In genomic region chr3:104521606-104522336, GRCh38 we compare ENCODE assay signal across 11 cellular contexts.
DNase-seq lines count a peak whose midpoint lies in the region; ATAC-seq and TF ChIP-seq lines count a peak whose summit lies in the region.
"Had no signal": no experiment of that assay in that cellular context is flagged by ENCODE, and none has a peak within 500 bp of the region (broad histone marks: within the 10 kb centered on the region; RNA-seq: fewer than 3 reads in every experiment).

No MANE protein-coding gene starts in this region.

- H3K4me2 ChIP-seq in smooth muscle cell: no peak overlapping the region

- H3K27me3 ChIP-seq in right lobe of liver: no peaks in the 10 kb centered on the region
- no peaks in the 10 kb centered on the region for H3K27me3 ChIP-seq in smooth muscle cell (ENCODE audit: low read depth)
- H3K27me3 ChIP-seq: suprapubic skin had no signal

- no peak for TF ChIP-seq CTCF in right lobe of liver (IDR thresholded peaks at IDR 0.05)
- no peak for TF ChIP-seq CTCF in smooth muscle cell (IDR thresholded peaks at IDR 0.05; ENCODE audit: borderline replicate concordance, insufficient read depth, poor library complexity, severe bottlenecking)

- peak; percentile 70 for DNase-seq in NAMALWA (ENCODE audit: low spot score)
- peak; percentile 6 for DNase-seq in putamen (ENCODE audit: low spot score)
- DNase-seq in stimulated activated CD4-positive, alpha-beta T cell treated with anti-CD3 and anti-CD28 coated beads, Interleukin-15, amount 100 ng/mL, for 24 hours: no peak
- DNase-seq in right lobe of liver: no peak
- DNase-seq in activated gamma-delta T cell treated with Interleukin-2 at 50 U/mL for 16 hours: no peak
- no peak for DNase-seq in smooth muscle cell (lab: John Stamatoyannopoulos, UW; ENCODE audit: unreplicated experiment)
- DNase-seq: activated CD4-positive, alpha-beta T cell treated with anti-CD3 and anti-CD28 coated beads for 1 hour; NCI-H2081 had no signal

- H2AFZ ChIP-seq in smooth muscle cell (ENCODE audit: low read depth): no peak overlapping the region

- H3K27ac ChIP-seq in right lobe of liver (no peak overlapping the region), smooth muscle cell (ENCODE audit: low read depth) (no peak overlapping the region)
- H3K27ac ChIP-seq: suprapubic skin had no signal

- H4K20me1 ChIP-seq in smooth muscle cell (ENCODE audit: low read depth): no peaks in the 10 kb centered on the region

- H3K79me2 ChIP-seq in smooth muscle cell (ENCODE audit: low read depth): no peaks in the 10 kb centered on the region

- H3F3A ChIP-seq in smooth muscle cell (ENCODE audit: low read depth): no peaks in the 10 kb centered on the region

- TF ChIP-seq POLR2A in right lobe of liver (IDR thresholded peaks at IDR 0.05): no peak

- H3K4me3 ChIP-seq in right lobe of liver: no peak overlapping the region
- no peak overlapping the region for H3K4me3 ChIP-seq in smooth muscle cell
- H3K4me3 ChIP-seq: suprapubic skin had no signal

- H3K36me3 ChIP-seq in right lobe of liver (no peaks in the 10 kb centered on the region), smooth muscle cell (ENCODE audit: low read depth) (no peaks in the 10 kb centered on the region)
- H3K36me3 ChIP-seq: suprapubic skin had no signal

- peak; percentile 54 for ATAC-seq in GM19324 (IDR thresholded peaks at IDR 0.05; ENCODE audit: low FRiP score, unreplicated experiment)
- peak; percentile 44 for ATAC-seq in HG02884 (IDR thresholded peaks at IDR 0.05; ENCODE audit: unreplicated experiment)
- ATAC-seq in right lobe of liver: no peak

- H3K4me1 ChIP-seq in right lobe of liver: no peaks in the 10 kb centered on the region
- H3K4me1 ChIP-seq in smooth muscle cell (ENCODE audit: low read depth): peaks cover 9% of the 10 kb centered on the region
- H3K4me1 ChIP-seq: suprapubic skin had no signal

- intact Hi-C loops in right lobe of liver (cut with DNase I): no loop called here

- no peaks in the 10 kb centered on the region for H3K9me3 ChIP-seq in right lobe of liver
- no peaks in the 10 kb centered on the region for H3K9me3 ChIP-seq in smooth muscle cell (replicated peaks; ENCODE audit: low read depth)
- H3K9me3 ChIP-seq: suprapubic skin had no signal

- no peak overlapping the region for H3K9ac ChIP-seq in smooth muscle cell (ENCODE audit: low read depth)

- 52% methylated on average over 7 of the region's 7 CpGs for WGBS in right lobe of liver (ENCODE audit: insufficient coverage, low coverage, low lambda C conversion rate, missing lambda C conversion rate)
- 69% methylated on average over 7 of the region's 7 CpGs for WGBS in smooth muscle cell (ENCODE audit: low lambda C conversion rate)

Comparison
In these comparisons a context has a peak if more than half of its experiments do, and no peak if none do; other contexts are left out.
1. ATAC-seq: peak in GM19324 (single experiment) and HG02884 (single experiment); none in right lobe of liver (0 of 4).
2. DNase-seq: peak in NAMALWA (single experiment) and putamen (single experiment); none in stimulated activated CD4-positive, alpha-beta T cell treated with anti-CD3 and anti-CD28 coated beads, Interleukin-15, amount 100 ng/mL, for 24 hours (single experiment), right lobe of liver (0 of 3), activated gamma-delta T cell treated with Interleukin-2 at 50 U/mL for 16 hours (single experiment) and smooth muscle cell (single experiment).